18 cellular contexts compared by ENCODE assay signal in genomic region chr16:14335297-14335696, GRCh38.
A peak's percentile ranks its signal among the peaks of the same experiment; 100 is the strongest.
DNase-seq lines count a peak whose midpoint lies in the region; ATAC-seq, FAIRE-seq and TF ChIP-seq lines count a peak whose summit lies in the region.
"Had no signal": no experiment of that assay in that cellular context is flagged by ENCODE, and none has a peak within 500 bp of the region (broad histone marks: within the 10 kb centered on the region; RNA-seq: fewer than 3 reads in every experiment).

No MANE protein-coding gene starts in this region.

- no peak for ATAC-seq in GM21367 (IDR thresholded peaks at IDR 0.05; ENCODE audit: unreplicated experiment)
- ATAC-seq: HCT116, T-cell had no signal

- DNase-seq in AG08395 (ENCODE audit: low spot score) = peak; percentile 32
- peak; percentile 43 for DNase-seq in GM12865 (ENCODE audit: low read depth)
- DNase-seq in NAMALWA (ENCODE audit: low spot score) = peak; percentile 63
- peak; percentile 36 for DNase-seq in choroid plexus epithelial cell (ENCODE audit: low read depth)
- DNase-seq in GM12892 (ENCODE audit: insufficient read length) = no peak
- no peak for DNase-seq in stimulated activated CD4-positive, alpha-beta T cell treated with anti-CD3 and anti-CD28 coated beads, Interleukin-2, amount 100 ng/mL, for 24 hours
- no peak for DNase-seq in GDM1 (lab: John Stamatoyannopoulos, UW)
- DNase-seq: Calu3; CD4-positive, alpha-beta memory T cell; DND-41; GF-D8; NCI-H1105 treated with DMSO at 0.1 percent for 48 hours; NCI-H1694 treated with DMSO at 0.1 percent for 48 hours; NCI-H446 treated with DMSO at 0.1 percent for 48 hours; T-cell; T1000 had no signal

- no peak overlapping the region for H3K4me3 ChIP-seq in GM12865 (ENCODE audit: low read depth, low read length)
- H3K4me3 ChIP-seq in choroid plexus epithelial cell (ENCODE audit: low read depth, low read length) = no peak overlapping the region

- TF ChIP-seq CTCF in GM12865 (IDR thresholded peaks at IDR 0.05; ENCODE audit: insufficient read depth, low read depth, low read length, missing control alignments) (no peak), choroid plexus epithelial cell (conservative IDR thresholded peaks at IDR 0.05; ENCODE audit: low read depth, low read length) (no peak)

- no peak for FAIRE-seq in GM12892 (lab: Jason Lieb, UNC)

- no peak for TF ChIP-seq POLR2A in GM12892 (IDR thresholded peaks at IDR 0.05; ENCODE audit: low read depth, low read length)

Comparison
In these comparisons a context has a peak if more than half of its experiments do, and no peak if none do; other contexts are left out.
1. DNase-seq: peak in AG08395 (single experiment), GM12865 (single experiment), NAMALWA (single experiment) and choroid plexus epithelial cell (single experiment); none in GM12892 (single experiment), stimulated activated CD4-positive, alpha-beta T cell treated with anti-CD3 and anti-CD28 coated beads, Interleukin-2, amount 100 ng/mL, for 24 hours (0 of 2) and GDM1 (single experiment).